Comparison of ENCODE assay signal across 17 cellular contexts in the genomic region with DNA sequence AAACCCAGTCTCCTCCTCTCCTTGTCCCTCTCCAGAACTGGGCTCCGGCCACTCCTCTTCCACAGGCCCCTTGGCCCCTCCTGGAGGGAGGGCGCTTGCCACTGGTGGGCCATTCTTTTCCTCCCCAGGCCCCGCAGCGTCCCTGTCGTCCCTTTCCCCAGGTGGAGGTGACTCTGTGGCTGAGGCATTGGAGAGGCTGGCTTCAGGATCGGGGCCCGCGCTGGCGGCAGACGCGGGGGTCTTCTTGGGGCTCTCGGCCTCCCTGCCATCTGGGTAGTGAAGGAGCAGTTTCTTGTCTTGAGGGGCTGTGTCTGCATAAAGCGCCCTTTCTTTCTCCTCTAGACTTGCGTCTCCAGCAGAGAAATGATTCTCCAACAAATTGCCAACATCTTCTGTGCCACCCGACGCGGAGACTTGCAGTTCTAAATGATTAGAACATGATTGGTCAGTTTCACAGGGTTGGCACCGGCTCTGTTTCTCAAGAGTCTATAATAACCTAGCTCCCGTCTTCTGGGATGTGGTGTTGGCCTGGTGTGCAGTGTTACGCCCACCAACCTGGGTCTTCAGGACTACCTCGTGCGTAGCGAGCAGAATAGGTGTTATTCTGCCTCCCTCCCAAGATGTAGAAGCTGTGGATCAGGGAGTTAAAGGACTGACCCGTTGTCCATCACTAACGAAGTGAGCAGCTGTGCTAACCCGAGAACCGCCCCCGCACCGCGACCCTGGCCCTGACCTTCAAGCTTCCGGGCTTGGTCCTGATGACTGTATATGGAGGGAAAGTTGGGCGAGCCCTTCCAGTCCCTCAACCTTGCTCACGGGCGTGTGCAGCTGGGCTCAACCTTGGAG. TPM values are rescaled to one million over a fixed set of nuclear protein-coding genes. Genes with fewer than 3 reads are reported as not detected.
"Had no signal": no experiment of that assay in that cellular context is flagged by ENCODE, and none has a peak within 500 bp of the region (broad histone marks: within the 10 kb centered on the region; RNA-seq: fewer than 3 reads in every experiment).

No MANE protein-coding gene starts in this region.

- H3K36me3 ChIP-seq: spleen, stomach, upper lobe of right lung had no signal

- ATAC-seq: mucosa of descending colon; naive thymus-derived CD4-positive, alpha-beta T cell; sciatic nerve; upper lobe of right lung had no signal

- H3K9me3 ChIP-seq: mucosa of descending colon, spleen, stomach, testis, upper lobe of right lung had no signal

- H3K4me3 Mint-ChIP-seq: activated CD4-positive, alpha-beta T cell treated with anti-CD3 and anti-CD28 coated beads, Interleukin-2, amount 10 ng/mL, durations not matched to agents 7 days and 5 days; activated naive CD8-positive, alpha-beta T cell treated with anti-CD3 and anti-CD28 coated beads for 36 hours; activated T-helper 1 cell treated with anti-CD3 and anti-CD28 coated beads, Interleukin-12 subunit alpha, Interleukin-12 subunit beta, Interleukin-2, Interleukin-4 antibody, amounts not matched to agents 30 ng/mL and 10 ng/mL and 1 ng/mL, durations not matched to agents 14 hours and 24 hours and 36 hours; endodermal cell had no signal

- H3K27ac Mint-ChIP-seq: activated CD4-positive, alpha-beta T cell treated with anti-CD3 and anti-CD28 coated beads, Interleukin-2, amount 10 ng/mL, durations not matched to agents 7 days and 5 days; activated naive CD8-positive, alpha-beta T cell treated with anti-CD3 and anti-CD28 coated beads for 36 hours; activated T-helper 1 cell treated with anti-CD3 and anti-CD28 coated beads, Interleukin-12 subunit alpha, Interleukin-12 subunit beta, Interleukin-2, Interleukin-4 antibody, amounts not matched to agents 30 ng/mL and 10 ng/mL and 1 ng/mL, durations not matched to agents 14 hours and 24 hours and 36 hours; endodermal cell; progenitor cell of endocrine pancreas had no signal

- H3K27me3 ChIP-seq: testis, upper lobe of right lung had no signal

- H3K36me3 Mint-ChIP-seq: activated naive CD8-positive, alpha-beta T cell treated with anti-CD3 and anti-CD28 coated beads for 36 hours; naive thymus-derived CD4-positive, alpha-beta T cell had no signal

- H3K4me3 ChIP-seq: mucosa of descending colon, spleen, stomach, testis, upper lobe of right lung had no signal

- H3K27me3 Mint-ChIP-seq: activated CD4-positive, alpha-beta T cell treated with anti-CD3 and anti-CD28 coated beads, Interleukin-2, amount 10 ng/mL, durations not matched to agents 7 days and 5 days had no signal

- H3K9me3 Mint-ChIP-seq: activated CD4-positive, alpha-beta T cell treated with anti-CD3 and anti-CD28 coated beads, Interleukin-2, amount 10 ng/mL, durations not matched to agents 7 days and 5 days; activated naive CD8-positive, alpha-beta T cell treated with anti-CD3 and anti-CD28 coated beads for 36 hours; activated T-helper 1 cell treated with anti-CD3 and anti-CD28 coated beads, Interleukin-12 subunit alpha, Interleukin-12 subunit beta, Interleukin-2, Interleukin-4 antibody, amounts not matched to agents 30 ng/mL and 10 ng/mL and 1 ng/mL, durations not matched to agents 14 hours and 24 hours and 36 hours; endodermal cell had no signal

- FAIRE-seq: frontal cortex, islet of Langerhans had no signal

- DNase-seq: activated CD4-positive, alpha-beta T cell treated with anti-CD3 and anti-CD28 coated beads, Interleukin-2, amount 10 ng/mL, durations not matched to agents 7 days and 5 days; activated naive CD8-positive, alpha-beta T cell treated with anti-CD3 and anti-CD28 coated beads for 36 hours; anterior cingulate cortex; endodermal cell; mucosa of descending colon; spleen; stomach; testis; upper lobe of right lung had no signal

- H3K27ac ChIP-seq: spleen, stomach, testis, upper lobe of right lung had no signal

- H3K4me1 ChIP-seq: upper lobe of right lung had no signal

RNA-seq across cellular contexts. Expression of a gene that starts 34.0 kb away (rescaled TPM):
- total RNA-seq: activated CD4-positive, alpha-beta T cell treated with anti-CD3 and anti-CD28 coated beads, Interleukin-2, amount 10 ng/mL, durations not matched to agents 7 days and 5 days; activated CD8-positive, alpha-beta memory T cell treated with anti-CD3 and anti-CD28 coated beads for 36 hours; activated naive CD8-positive, alpha-beta T cell treated with anti-CD3 and anti-CD28 coated beads for 36 hours; activated T-helper 1 cell treated with anti-CD3 and anti-CD28 coated beads, Interleukin-12 subunit alpha, Interleukin-12 subunit beta, Interleukin-2, Interleukin-4 antibody, amounts not matched to agents 30 ng/mL and 10 ng/mL and 1 ng/mL, durations not matched to agents 14 hours and 24 hours and 36 hours; endodermal cell; epithelial cell of proximal tubule; naive thymus-derived CD4-positive, alpha-beta T cell; progenitor cell of endocrine pancreas had no signal
- polyA plus RNA-seq: naive thymus-derived CD4-positive, alpha-beta T cell had no signal
